Comparison of ENCODE assay signal across 1 cellular context in the genomic region with DNA sequence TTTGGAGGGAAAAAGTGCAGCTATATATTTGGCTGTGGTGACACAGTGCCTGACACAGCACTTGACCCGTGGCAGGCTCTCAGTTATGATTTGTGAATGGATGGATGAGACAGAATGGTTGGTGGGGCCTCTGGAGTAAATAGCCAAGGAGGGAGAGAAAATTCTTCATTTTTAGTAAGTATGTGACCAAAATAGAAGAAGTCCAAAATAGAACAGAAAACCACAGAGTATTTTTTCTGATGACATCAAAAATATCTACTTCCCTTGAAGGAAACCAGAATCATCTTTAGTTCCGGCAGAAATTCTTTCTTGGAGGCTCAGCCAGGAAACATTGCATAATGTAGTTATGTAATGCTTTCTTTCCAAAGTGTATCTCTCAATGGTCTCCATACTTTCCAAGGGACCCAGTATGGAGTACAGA.
TF ChIP-seq lines count a peak whose summit lies in the region.

No MANE protein-coding gene starts in this region.

TF ChIP-seq in HepG2, 621 proteins besides CTCF, POLR2A, EP300 and RAD21:
- TF ChIP-seq, protein P1, sequence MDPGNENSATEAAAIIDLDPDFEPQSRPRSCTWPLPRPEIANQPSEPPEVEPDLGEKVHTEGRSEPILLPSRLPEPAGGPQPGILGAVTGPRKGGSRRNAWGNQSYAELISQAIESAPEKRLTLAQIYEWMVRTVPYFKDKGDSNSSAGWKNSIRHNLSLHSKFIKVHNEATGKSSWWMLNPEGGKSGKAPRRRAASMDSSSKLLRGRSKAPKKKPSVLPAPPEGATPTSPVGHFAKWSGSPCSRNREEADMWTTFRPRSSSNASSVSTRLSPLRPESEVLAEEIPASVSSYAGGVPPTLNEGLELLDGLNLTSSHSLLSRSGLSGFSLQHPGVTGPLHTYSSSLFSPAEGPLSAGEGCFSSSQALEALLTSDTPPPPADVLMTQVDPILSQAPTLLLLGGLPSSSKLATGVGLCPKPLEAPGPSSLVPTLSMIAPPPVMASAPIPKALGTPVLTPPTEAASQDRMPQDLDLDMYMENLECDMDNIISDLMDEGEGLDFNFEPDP (CRISPR knock-in tag; conservative IDR thresholded peaks at IDR 0.05) = no peak
- no peak for TF ChIP-seq ZNF615 (CRISPR knock-in tag; IDR thresholded peaks at IDR 0.05; ENCODE audit: borderline replicate concordance)
- no peak for TF ChIP-seq MTA1 (CRISPR knock-in tag; IDR thresholded peaks at IDR 0.05; ENCODE audit: borderline replicate concordance)
- TF ChIP-seq FOXP1 (IDR thresholded peaks at IDR 0.05) = no peak
- no peak for TF ChIP-seq FOXP1 (CRISPR knock-in tag; IDR thresholded peaks at IDR 0.05)
- no peak for TF ChIP-seq TCF12 (IDR thresholded peaks at IDR 0.05)
- no peak for TF ChIP-seq TCF12 (CRISPR knock-in tag; IDR thresholded peaks at IDR 0.05)
- no peak for TF ChIP-seq KDM2A (CRISPR knock-in tag; IDR thresholded peaks at IDR 0.05; ENCODE audit: borderline replicate concordance, low read depth)
- TF ChIP-seq, protein P2, sequence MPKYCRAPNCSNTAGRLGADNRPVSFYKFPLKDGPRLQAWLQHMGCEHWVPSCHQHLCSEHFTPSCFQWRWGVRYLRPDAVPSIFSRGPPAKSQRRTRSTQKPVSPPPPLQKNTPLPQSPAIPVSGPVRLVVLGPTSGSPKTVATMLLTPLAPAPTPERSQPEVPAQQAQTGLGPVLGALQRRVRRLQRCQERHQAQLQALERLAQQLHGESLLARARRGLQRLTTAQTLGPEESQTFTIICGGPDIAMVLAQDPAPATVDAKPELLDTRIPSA (CRISPR knock-in tag; IDR thresholded peaks at IDR 0.05; ENCODE audit: borderline replicate concordance) = no peak
- TF ChIP-seq PRPF4 (IDR thresholded peaks at IDR 0.05; ENCODE audit: low read depth, low read length, poor library complexity, severe bottlenecking) = no peak
- TF ChIP-seq NR2C2 (CRISPR knock-in tag; IDR thresholded peaks at IDR 0.05; ENCODE audit: borderline replicate concordance) = no peak
- TF ChIP-seq ZNF747 (CRISPR knock-in tag; IDR thresholded peaks at IDR 0.05; ENCODE audit: borderline replicate concordance) = no peak
- TF ChIP-seq, protein P3, sequence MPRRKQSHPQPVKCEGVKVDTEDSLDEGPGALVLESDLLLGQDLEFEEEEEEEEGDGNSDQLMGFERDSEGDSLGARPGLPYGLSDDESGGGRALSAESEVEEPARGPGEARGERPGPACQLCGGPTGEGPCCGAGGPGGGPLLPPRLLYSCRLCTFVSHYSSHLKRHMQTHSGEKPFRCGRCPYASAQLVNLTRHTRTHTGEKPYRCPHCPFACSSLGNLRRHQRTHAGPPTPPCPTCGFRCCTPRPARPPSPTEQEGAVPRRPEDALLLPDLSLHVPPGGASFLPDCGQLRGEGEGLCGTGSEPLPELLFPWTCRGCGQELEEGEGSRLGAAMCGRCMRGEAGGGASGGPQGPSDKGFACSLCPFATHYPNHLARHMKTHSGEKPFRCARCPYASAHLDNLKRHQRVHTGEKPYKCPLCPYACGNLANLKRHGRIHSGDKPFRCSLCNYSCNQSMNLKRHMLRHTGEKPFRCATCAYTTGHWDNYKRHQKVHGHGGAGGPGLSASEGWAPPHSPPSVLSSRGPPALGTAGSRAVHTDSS (CRISPR knock-in tag; conservative IDR thresholded peaks at IDR 0.05) = no peak
- no peak for TF ChIP-seq HOXD1 (CRISPR knock-in tag; IDR thresholded peaks at IDR 0.05)
- no peak for TF ChIP-seq HHEX (CRISPR knock-in tag; IDR thresholded peaks at IDR 0.05)
- TF ChIP-seq SP4 (CRISPR knock-in tag; IDR thresholded peaks at IDR 0.05) = no peak
